Comparison of ENCODE assay signal across 7 cellular contexts in the genomic region with DNA sequence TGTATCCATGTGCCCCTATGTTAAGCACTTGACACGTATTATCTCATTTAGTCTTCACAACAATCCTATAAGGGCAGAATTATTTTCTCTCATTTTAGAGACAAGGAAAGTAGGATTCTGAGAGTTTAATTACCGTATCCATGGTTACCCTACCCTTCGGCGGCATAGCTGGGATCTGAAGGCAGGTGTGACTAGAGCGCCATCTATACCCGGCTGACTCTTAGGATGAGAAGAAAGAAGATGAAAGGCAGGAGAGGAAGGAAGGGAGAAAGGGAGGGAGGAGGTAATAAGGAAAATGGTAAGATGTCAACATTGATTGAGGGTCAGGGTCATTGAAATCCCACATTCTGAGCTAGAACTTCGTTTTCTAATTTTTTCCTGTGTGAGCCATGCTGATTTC.
DNase-seq lines count a peak whose midpoint lies in the region; ATAC-seq and TF ChIP-seq lines count a peak whose summit lies in the region.
"Not testable (repeated sequence)": the region's sequence is repeated elsewhere in the genome, so short reads cannot be mapped to it uniquely, and the experiment has no call there.

No MANE protein-coding gene starts in this region.

- H2AFZ ChIP-seq in GM23338; OCI-LY1 (ENCODE audit: low read length); trophoblast cell (ENCODE audit: insufficient read depth, low read length, poor library complexity): not testable (repeated sequence)

- H3K79me2 ChIP-seq in GM23338 (replicated peaks; ENCODE audit: insufficient read depth); OCI-LY1 (ENCODE audit: insufficient read depth, low read length); trophoblast cell (ENCODE audit: control insufficient read depth, insufficient read depth, low read length, poor library complexity): not testable (repeated sequence)

- ATAC-seq in GM23338: peak; percentile 86

- H3K4me2 ChIP-seq in GM23338; OCI-LY1 (ENCODE audit: low read length); trophoblast cell (ENCODE audit: low read length): not testable (repeated sequence)

- H3K14ac ChIP-seq in trophoblast cell (ENCODE audit: low read length): not testable (repeated sequence)

- H2BK5ac ChIP-seq in trophoblast cell (ENCODE audit: low read depth, low read length, poor library complexity): not testable (repeated sequence)

- no CpG with 5 or more reads among the region's 7 CpGs for WGBS in trophoblast cell (ENCODE audit: extremely low coverage, insufficient coverage, insufficient read length)

- not testable (repeated sequence) for H3K9me3 Mint-ChIP-seq in GM23338; activated naive CD4-positive, alpha-beta T cell treated with anti-CD3 and anti-CD28 coated beads for 36 hours

- not testable (repeated sequence) for H3K4me3 Mint-ChIP-seq in GM23338; activated naive CD4-positive, alpha-beta T cell treated with anti-CD3 and anti-CD28 coated beads for 36 hours

- H3K36me3 Mint-ChIP-seq in GM23338 (ENCODE audit: low read depth); activated naive CD4-positive, alpha-beta T cell treated with anti-CD3 and anti-CD28 coated beads for 36 hours (ENCODE audit: low read depth): not testable (repeated sequence)

- not testable (repeated sequence) for H3K9me3 ChIP-seq in OCI-LY1 (ENCODE audit: low read length); trophoblast cell (ENCODE audit: insufficient read depth, low read depth, low read length)

- not testable (repeated sequence) for H3K23ac ChIP-seq in trophoblast cell (ENCODE audit: low read length)

- H4K8ac ChIP-seq in trophoblast cell (ENCODE audit: low read depth, low read length): not testable (repeated sequence)

- not testable (repeated sequence) for H3K18ac ChIP-seq in trophoblast cell (ENCODE audit: low read length)

- intact Hi-C loops in activated naive CD4-positive, alpha-beta T cell treated with anti-CD3 and anti-CD28 coated beads for 36 hours (cut with micrococcal nuclease): not testable (repeated sequence)

- not testable (repeated sequence) for H2AK5ac ChIP-seq in trophoblast cell (ENCODE audit: low read length)

- not testable (repeated sequence) for H3K4me3 ChIP-seq in GM23338; LNCaP clone FGC (ENCODE audit: low read depth, low read length); OCI-LY1 (ENCODE audit: low read depth, low read length, poor library complexity, severe bottlenecking); epithelial cell of esophagus (ENCODE audit: low read length); trophoblast cell (ENCODE audit: low read depth, low read length)

- not testable (repeated sequence) for H3K4me1 Mint-ChIP-seq in GM23338; activated naive CD4-positive, alpha-beta T cell treated with anti-CD3 and anti-CD28 coated beads for 36 hours (ENCODE audit: low read depth)

- H2BK120ac ChIP-seq in trophoblast cell (ENCODE audit: insufficient read depth, low read length, poor library complexity): peak overlapping the region; percentile 63

- not testable (repeated sequence) for H3K27me3 Mint-ChIP-seq in GM23338 (ENCODE audit: insufficient read depth, low read depth, poor library complexity)
- H3K27me3 Mint-ChIP-seq in activated naive CD4-positive, alpha-beta T cell treated with anti-CD3 and anti-CD28 coated beads for 36 hours (ENCODE audit: low read depth): peaks cover 17% of the 10 kb centered on the region

- CTCF ChIA-PET in activated naive CD4-positive, alpha-beta T cell treated with anti-CD3 and anti-CD28 coated beads for 36 hours (lab: Charles Lee): interaction anchor here (1.0 to 1.1 kb wide), 2 partner anchors 9 to 441 kb away, joined by 3 to 4 read pairs; no protein-coding TSS in a partner anchor

- not testable (repeated sequence) for H3K27ac Mint-ChIP-seq in GM23338; activated naive CD4-positive, alpha-beta T cell treated with anti-CD3 and anti-CD28 coated beads for 36 hours

- not testable (repeated sequence) for H3K4ac ChIP-seq in trophoblast cell (ENCODE audit: low read depth, low read length)

- not testable (repeated sequence) for H3K36me3 ChIP-seq in GM23338 (ENCODE audit: insufficient read depth); OCI-LY1 (ENCODE audit: insufficient read depth, low read length); trophoblast cell (ENCODE audit: control insufficient read depth in 1 of 2, insufficient read depth in 2 of 2, low read length in 2 of 2)

- not testable (repeated sequence) for H3K4me1 ChIP-seq in GM23338 (ENCODE audit: insufficient read depth); OCI-LY1 (ENCODE audit: insufficient read depth, low read length, severe bottlenecking)
- H3K4me1 ChIP-seq in trophoblast cell (ENCODE audit: control insufficient read depth in 1 of 2, insufficient read depth in 2 of 2, low read length in 2 of 2): peaks cover 10 to 11% of the 10 kb centered on the region in 2 experiments

- DNase-seq in GM23338 (ENCODE audit: low spot score) (peak; percentile 78), epithelial cell of esophagus (ENCODE audit: low read depth) (peak; percentile 20), iPS-NIHi7 (ENCODE audit: extremely low spot score) (peak; percentile 64), trophoblast cell (peak in 1 of 2 donors; percentile 45)
- DNase-seq in LNCaP clone FGC (ENCODE audit: low read depth): not testable (repeated sequence)
- DNase-seq in activated naive CD4-positive, alpha-beta T cell treated with anti-CD3 and anti-CD28 coated beads for 36 hours: peak; percentile 13

- not testable (repeated sequence) for H3K9me2 ChIP-seq in GM23338 (ENCODE audit: insufficient read depth); OCI-LY1 (ENCODE audit: low read depth, low read length)

- H3K27ac ChIP-seq in GM23338 (ENCODE audit: low read depth); OCI-LY1 (ENCODE audit: low read depth, low read length, poor library complexity, severe bottlenecking); trophoblast cell (ENCODE audit: low read depth, low read length): not testable (repeated sequence)

- H4K20me1 ChIP-seq in GM23338 (replicated peaks; ENCODE audit: insufficient read depth); OCI-LY1 (ENCODE audit: insufficient read depth, low read length): not testable (repeated sequence)

- not testable (repeated sequence) for H3F3A ChIP-seq in GM23338 (replicated peaks; ENCODE audit: low read depth); OCI-LY1 (ENCODE audit: insufficient read depth, low read length)

- H3K79me1 ChIP-seq in trophoblast cell (ENCODE audit: low read length): peaks cover 16% of the 10 kb centered on the region

- H4K91ac ChIP-seq in trophoblast cell (ENCODE audit: low read depth, low read length): peak overlapping the region; percentile 57

- H3K27me3 ChIP-seq in GM23338 (ENCODE audit: insufficient read depth); OCI-LY1 (ENCODE audit: insufficient read depth, low read length); trophoblast cell (ENCODE audit: insufficient read depth, low read length): not testable (repeated sequence)

- peak overlapping the region; percentile 94 for H2BK12ac ChIP-seq in trophoblast cell (ENCODE audit: low read length)

- not testable (repeated sequence) for H3K9ac ChIP-seq in OCI-LY1 (ENCODE audit: low read length); trophoblast cell (ENCODE audit: low read length)

- H4K12ac ChIP-seq in trophoblast cell (ENCODE audit: low read depth, low read length): not testable (repeated sequence)

- TF ChIP-seq CTCF in GM23338 (conservative IDR thresholded peaks at IDR 0.05; ENCODE audit: low read depth in 2 of 2): peak; percentile 62 to 84
- TF ChIP-seq CTCF in LNCaP clone FGC (IDR thresholded peaks at IDR 0.05; ENCODE audit: control insufficient read depth, extremely low read depth, insufficient read depth): peak; percentile 49
- peak; percentile 16; the same call in 1 of the 2 replicates for TF ChIP-seq CTCF in OCI-LY1 (IDR thresholded peaks at IDR 0.05; ENCODE audit: low read length)
- not testable (repeated sequence) for TF ChIP-seq CTCF in epithelial cell of esophagus (IDR thresholded peaks at IDR 0.05; ENCODE audit: insufficient read depth, low read depth, low read length, missing control alignments)
